Comparison of ENCODE assay signal across 3 cellular contexts in the genomic region with DNA sequence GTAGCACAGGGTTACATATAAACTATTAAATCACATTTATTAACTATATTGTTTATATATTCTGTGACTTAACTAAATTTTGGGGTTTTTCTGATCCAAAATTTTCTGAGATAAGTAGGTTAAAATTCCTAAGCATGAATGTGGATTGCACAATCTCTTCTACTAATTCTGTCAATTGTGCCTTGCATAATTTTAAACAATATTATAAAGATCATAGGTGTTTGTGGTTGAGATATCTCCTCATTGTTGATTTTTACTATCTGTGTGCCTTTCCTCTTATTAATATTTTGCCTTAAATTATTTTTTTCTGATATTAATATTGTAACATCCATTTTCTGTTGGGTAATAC.
TF ChIP-seq lines count a peak whose summit lies in the region.

No MANE protein-coding gene starts in this region.

TF ChIP-seq in SK-N-SH treated with all-trans-retinoic acid at 6 μM for 48 hours, 23 proteins besides CTCF, POLR2A, EP300 and RAD21 (continued from another document):
- TF ChIP-seq ISL1 (CRISPR knock-in tag; IDR thresholded peaks at IDR 0.05) (peak; percentile 47; the same call in 1 of the 2 replicates), SNAI2 (CRISPR knock-in tag; IDR thresholded peaks at IDR 0.05) (no peak), ZC3H10 (CRISPR knock-in tag; IDR thresholded peaks at IDR 0.05) (no peak), RARB (CRISPR knock-in tag; IDR thresholded peaks at IDR 0.05) (no peak)

TF ChIP-seq in SK-N-SH, 30 proteins besides CTCF, POLR2A, EP300 and RAD21 (continued from another document):
- TF ChIP-seq NRF1 (IDR thresholded peaks at IDR 0.05; ENCODE audit: low read depth, low read length) (no peak), CHD2 (IDR thresholded peaks at IDR 0.05; ENCODE audit: low read length, partially characterized antibody) (no peak), POLR2AphosphoS5 (IDR thresholded peaks at IDR 0.05; ENCODE audit: low read depth, low read length) (no peak), GATA2 (CRISPR knock-in tag; IDR thresholded peaks at IDR 0.05) (no peak), SMC3 (IDR thresholded peaks at IDR 0.05; ENCODE audit: low read depth, low read length) (no peak), NFIC (IDR thresholded peaks at IDR 0.05; ENCODE audit: borderline replicate concordance) (no peak), GABPA (IDR thresholded peaks at IDR 0.05; ENCODE audit: low read depth) (no peak), YY1 (IDR thresholded peaks at IDR 0.05; ENCODE audit: low read depth) (no peak), MXI1 (IDR thresholded peaks at IDR 0.05; ENCODE audit: low read depth, low read length) (no peak), RCOR1 (IDR thresholded peaks at IDR 0.05; ENCODE audit: low read length) (no peak)
- TF ChIP-seq, protein P1, sequence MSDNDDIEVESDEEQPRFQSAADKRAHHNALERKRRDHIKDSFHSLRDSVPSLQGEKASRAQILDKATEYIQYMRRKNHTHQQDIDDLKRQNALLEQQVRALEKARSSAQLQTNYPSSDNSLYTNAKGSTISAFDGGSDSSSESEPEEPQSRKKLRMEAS (IDR thresholded peaks at IDR 0.05; ENCODE audit: low read depth): no peak
- TF ChIP-seq, protein P2, sequence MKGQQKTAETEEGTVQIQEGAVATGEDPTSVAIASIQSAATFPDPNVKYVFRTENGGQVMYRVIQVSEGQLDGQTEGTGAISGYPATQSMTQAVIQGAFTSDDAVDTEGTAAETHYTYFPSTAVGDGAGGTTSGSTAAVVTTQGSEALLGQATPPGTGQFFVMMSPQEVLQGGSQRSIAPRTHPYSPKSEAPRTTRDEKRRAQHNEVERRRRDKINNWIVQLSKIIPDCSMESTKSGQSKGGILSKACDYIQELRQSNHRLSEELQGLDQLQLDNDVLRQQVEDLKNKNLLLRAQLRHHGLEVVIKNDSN (IDR thresholded peaks at IDR 0.05; ENCODE audit: borderline replicate concordance, low read depth): no peak
- TF ChIP-seq, protein P3, sequence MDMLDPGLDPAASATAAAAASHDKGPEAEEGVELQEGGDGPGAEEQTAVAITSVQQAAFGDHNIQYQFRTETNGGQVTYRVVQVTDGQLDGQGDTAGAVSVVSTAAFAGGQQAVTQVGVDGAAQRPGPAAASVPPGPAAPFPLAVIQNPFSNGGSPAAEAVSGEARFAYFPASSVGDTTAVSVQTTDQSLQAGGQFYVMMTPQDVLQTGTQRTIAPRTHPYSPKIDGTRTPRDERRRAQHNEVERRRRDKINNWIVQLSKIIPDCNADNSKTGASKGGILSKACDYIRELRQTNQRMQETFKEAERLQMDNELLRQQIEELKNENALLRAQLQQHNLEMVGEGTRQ (IDR thresholded peaks at IDR 0.05; ENCODE audit: borderline replicate concordance, low read depth, low read length): no peak
- TF ChIP-seq, protein P4, sequence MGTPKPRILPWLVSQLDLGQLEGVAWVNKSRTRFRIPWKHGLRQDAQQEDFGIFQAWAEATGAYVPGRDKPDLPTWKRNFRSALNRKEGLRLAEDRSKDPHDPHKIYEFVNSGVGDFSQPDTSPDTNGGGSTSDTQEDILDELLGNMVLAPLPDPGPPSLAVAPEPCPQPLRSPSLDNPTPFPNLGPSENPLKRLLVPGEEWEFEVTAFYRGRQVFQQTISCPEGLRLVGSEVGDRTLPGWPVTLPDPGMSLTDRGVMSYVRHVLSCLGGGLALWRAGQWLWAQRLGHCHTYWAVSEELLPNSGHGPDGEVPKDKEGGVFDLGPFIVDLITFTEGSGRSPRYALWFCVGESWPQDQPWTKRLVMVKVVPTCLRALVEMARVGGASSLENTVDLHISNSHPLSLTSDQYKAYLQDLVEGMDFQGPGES (IDR thresholded peaks at IDR 0.05; ENCODE audit: low read depth, low read length): no peak
- TF ChIP-seq, protein P5, sequence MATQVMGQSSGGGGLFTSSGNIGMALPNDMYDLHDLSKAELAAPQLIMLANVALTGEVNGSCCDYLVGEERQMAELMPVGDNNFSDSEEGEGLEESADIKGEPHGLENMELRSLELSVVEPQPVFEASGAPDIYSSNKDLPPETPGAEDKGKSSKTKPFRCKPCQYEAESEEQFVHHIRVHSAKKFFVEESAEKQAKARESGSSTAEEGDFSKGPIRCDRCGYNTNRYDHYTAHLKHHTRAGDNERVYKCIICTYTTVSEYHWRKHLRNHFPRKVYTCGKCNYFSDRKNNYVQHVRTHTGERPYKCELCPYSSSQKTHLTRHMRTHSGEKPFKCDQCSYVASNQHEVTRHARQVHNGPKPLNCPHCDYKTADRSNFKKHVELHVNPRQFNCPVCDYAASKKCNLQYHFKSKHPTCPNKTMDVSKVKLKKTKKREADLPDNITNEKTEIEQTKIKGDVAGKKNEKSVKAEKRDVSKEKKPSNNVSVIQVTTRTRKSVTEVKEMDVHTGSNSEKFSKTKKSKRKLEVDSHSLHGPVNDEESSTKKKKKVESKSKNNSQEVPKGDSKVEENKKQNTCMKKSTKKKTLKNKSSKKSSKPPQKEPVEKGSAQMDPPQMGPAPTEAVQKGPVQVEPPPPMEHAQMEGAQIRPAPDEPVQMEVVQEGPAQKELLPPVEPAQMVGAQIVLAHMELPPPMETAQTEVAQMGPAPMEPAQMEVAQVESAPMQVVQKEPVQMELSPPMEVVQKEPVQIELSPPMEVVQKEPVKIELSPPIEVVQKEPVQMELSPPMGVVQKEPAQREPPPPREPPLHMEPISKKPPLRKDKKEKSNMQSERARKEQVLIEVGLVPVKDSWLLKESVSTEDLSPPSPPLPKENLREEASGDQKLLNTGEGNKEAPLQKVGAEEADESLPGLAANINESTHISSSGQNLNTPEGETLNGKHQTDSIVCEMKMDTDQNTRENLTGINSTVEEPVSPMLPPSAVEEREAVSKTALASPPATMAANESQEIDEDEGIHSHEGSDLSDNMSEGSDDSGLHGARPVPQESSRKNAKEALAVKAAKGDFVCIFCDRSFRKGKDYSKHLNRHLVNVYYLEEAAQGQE (IDR thresholded peaks at IDR 0.05; ENCODE audit: low read depth, low read length): no peak
TF ChIP-seq in SK-N-SH: peak in this region for 0.

TF ChIP-seq in Ishikawa, 13 proteins besides CTCF, POLR2A, EP300 and RAD21 (continued from another document):
- TF ChIP-seq, protein P5 (IDR thresholded peaks at IDR 0.05; ENCODE audit: low read depth): no peak
- TF ChIP-seq NFIC (IDR thresholded peaks at IDR 0.05) (no peak), TEAD4 (IDR thresholded peaks at IDR 0.05) (no peak), TAF1 (IDR thresholded peaks at IDR 0.05; ENCODE audit: low read depth) (no peak), EGR1 (IDR thresholded peaks at IDR 0.05) (no peak), CEBPB (IDR thresholded peaks at IDR 0.05) (peak; percentile 14; the same call in 1 of the 2 replicates)
- TF ChIP-seq, protein P2 (IDR thresholded peaks at IDR 0.05): no peak
